In genomic region chr15:52824169-52824942, GRCh38 we compare ENCODE assay signal across 1 cellular context.
TF ChIP-seq lines count a peak whose summit lies in the region.
"Not testable (repeated sequence)": the region's sequence is repeated elsewhere in the genome, so short reads cannot be mapped to it uniquely, and the experiment has no call there.

No MANE protein-coding gene starts in this region.

TF ChIP-seq in HepG2, 621 proteins besides CTCF, POLR2A, EP300 and RAD21 (continued from another document):
- TF ChIP-seq ARID4A (CRISPR knock-in tag; IDR thresholded peaks at IDR 0.05; ENCODE audit: borderline replicate concordance): peak; percentile 47; the same call in 1 of the 2 replicates
- TF ChIP-seq ZNF280B (CRISPR knock-in tag; IDR thresholded peaks at IDR 0.05; ENCODE audit: borderline replicate concordance): 0 out of 2 replicates have a peak, but pooled peaks have one; percentile 46
- peak; percentile 64; the same call in 1 of the 2 replicates for TF ChIP-seq MTA1 (CRISPR knock-in tag; IDR thresholded peaks at IDR 0.05; ENCODE audit: borderline replicate concordance)
- peak; percentile 71; the same call in 1 of the 2 replicates for TF ChIP-seq HDAC1 (CRISPR knock-in tag; IDR thresholded peaks at IDR 0.05)
- TF ChIP-seq ZNF605 (CRISPR knock-in tag; IDR thresholded peaks at IDR 0.05): peak; percentile 87
- 0 out of 2 replicates have a peak, but pooled peaks have one; percentile 28 for TF ChIP-seq MAX (IDR thresholded peaks at IDR 0.05)
- TF ChIP-seq PHF21A (CRISPR knock-in tag; IDR thresholded peaks at IDR 0.05): peak; percentile 61
- peak; percentile 72 for TF ChIP-seq POGZ (CRISPR knock-in tag; IDR thresholded peaks at IDR 0.05)
- TF ChIP-seq ZBTB7B (CRISPR knock-in tag; IDR thresholded peaks at IDR 0.05): peak; percentile 62; the same call in 1 of the 2 replicates
- peak; percentile 79 for TF ChIP-seq YY1 (IDR thresholded peaks at IDR 0.05; ENCODE audit: insufficient read depth, insufficient replicate concordance, low read depth, low read length)
- peak; percentile 28; the same call in 1 of the 2 replicates for TF ChIP-seq ATF2 (CRISPR knock-in tag; IDR thresholded peaks at IDR 0.05)
- TF ChIP-seq FOXC1 (CRISPR knock-in tag; IDR thresholded peaks at IDR 0.05; ENCODE audit: borderline replicate concordance): 0 out of 2 replicates have a peak, but pooled peaks have one; percentile 23
- peak; percentile 72; the same call in 1 of the 2 replicates for TF ChIP-seq TFAP4 (IDR thresholded peaks at IDR 0.05; ENCODE audit: borderline replicate concordance, low read depth)
- 0 out of 2 replicates have a peak, but pooled peaks have one; percentile 42 for TF ChIP-seq ZMYM3 (CRISPR knock-in tag; IDR thresholded peaks at IDR 0.05)
- not testable (repeated sequence) for TF ChIP-seq TCF12 (IDR thresholded peaks at IDR 0.05)
- 0 out of 2 replicates have a peak, but pooled peaks have one; percentile 17 for TF ChIP-seq TCF12 (CRISPR knock-in tag; IDR thresholded peaks at IDR 0.05)
- TF ChIP-seq ZNF317 (CRISPR knock-in tag; IDR thresholded peaks at IDR 0.05): peak; percentile 72; the same call in 1 of the 2 replicates
- TF ChIP-seq KDM5B (CRISPR knock-in tag; IDR thresholded peaks at IDR 0.05; ENCODE audit: borderline replicate concordance): peak; percentile 56; the same call in 1 of the 2 replicates
TF ChIP-seq in HepG2: peak in this region for 102; not testable (repeated sequence) for 519.
